ENCODE assay signal across 18 cellular contexts in genomic region chr20:63564036-63564810, GRCh38. TPM values are rescaled to one million over a fixed set of nuclear protein-coding genes. Genes with fewer than 3 reads are reported as not detected.
A peak's percentile ranks its signal among the peaks of the same experiment; 100 is the strongest.
DNase-seq lines count a peak whose midpoint lies in the region; ATAC-seq, FAIRE-seq and TF ChIP-seq lines count a peak whose summit lies in the region.
"Had no signal": no experiment of that assay in that cellular context is flagged by ENCODE, and none has a peak within 500 bp of the region (broad histone marks: within the 10 kb centered on the region; RNA-seq: fewer than 3 reads in every experiment).

No MANE protein-coding gene starts in this region.

- H3K79me1 ChIP-seq in H1 (ENCODE audit: low read depth, low read length) = no peaks in the 10 kb centered on the region

- no peak overlapping the region for H2BK12ac ChIP-seq in H1 (ENCODE audit: low read depth, low read length)

- peaks cover 56% of the 10 kb centered on the region for H3K36me3 ChIP-seq in RWPE2 (ENCODE audit: low read depth)
- H3K36me3 ChIP-seq in H1 (ENCODE audit: control insufficient read depth in 2 of 4, insufficient read depth in 4 of 4, low read length in 3 of 4) = no peaks in the 10 kb centered on the region; a peak in 4 of 8 replicates
- H3K36me3 ChIP-seq: BE2C had no signal

- H2BK5ac ChIP-seq in H1 (ENCODE audit: low read depth, low read length) = no peak overlapping the region

- no peak overlapping the region for H3K4ac ChIP-seq in H1 (replicated peaks; ENCODE audit: insufficient read length, low read depth, low read length)

- H2BK15ac ChIP-seq in H1 (ENCODE audit: low read length) = no peak overlapping the region

- H4K8ac ChIP-seq in H1 (ENCODE audit: extremely low read depth, insufficient read depth, low read length) = peak overlapping the region; percentile 25

- H3K79me2 ChIP-seq in H1 (ENCODE audit: control insufficient read depth in 1 of 2, insufficient read depth in 2 of 2, low read length in 2 of 2) = no peaks in the 10 kb centered on the region

- no peak for FAIRE-seq in H1 (lab: Jason Lieb, UNC)
- FAIRE-seq: D721Med, G401.6, GM12892, GM18507 had no signal

- no peaks in the 10 kb centered on the region for H4K20me1 ChIP-seq in H1 (replicated peaks in 1 of 2; ENCODE audit: control insufficient read depth in 1 of 2, insufficient read depth in 2 of 2, low read length in 2 of 2)

- no peak for TF ChIP-seq RAD21 in H1 (IDR thresholded peaks at IDR 0.05 in 1 of 2, conservative IDR thresholded peaks at IDR 0.05 in 1 of 2; ENCODE audit: low read depth in 2 of 2, low read length in 2 of 2)

- H2AK5ac ChIP-seq in H1 (ENCODE audit: low read depth, low read length) = no peak overlapping the region

- DNase-seq in RWPE2 (ENCODE audit: low spot score) (peak; percentile 88), H1 (ENCODE audit: low read depth in 1 of 2, low spot score in 2 of 2) (no peak), HK-2 (ENCODE audit: unreplicated experiment) (no peak), sciatic nerve (ENCODE audit: low spot score) (no peak)
- DNase-seq: BE2C; Caco-2; CD4-positive, alpha-beta T cell; H7; HFFc6 had no signal

- no peak overlapping the region for H3K23ac ChIP-seq in H1 (ENCODE audit: insufficient read length)

- H3K4me1 ChIP-seq in RWPE2 (ENCODE audit: insufficient read depth, poor library complexity, severe bottlenecking) (no peaks in the 10 kb centered on the region), H1 (replicated peaks in 1 of 4; ENCODE audit: control insufficient read depth in 3 of 4, insufficient read depth in 4 of 4, low read length in 3 of 4) (no peaks in the 10 kb centered on the region)
- H3K4me1 ChIP-seq: BE2C, Caco-2 had no signal

- no peak overlapping the region for H3K14ac ChIP-seq in H1 (ENCODE audit: insufficient read length)

- POLR2A ChIA-PET in H1 (lab: Charles Lee; ENCODE audit: partially characterized antibody) = interaction anchor here (1.1 to 3.4 kb wide), 2 partner anchors 10 to 13 kb away, joined by 3 to 12 read pairs; partner anchors contain the start of gene HELZ2

- no peak overlapping the region for H3K56ac ChIP-seq in H1 (replicated peaks; ENCODE audit: insufficient read length, low read depth, low read length)

- H2BK20ac ChIP-seq in H1 (ENCODE audit: low read length) = no peak overlapping the region

- 95% methylated on average over 47 of the region's 62 CpGs; no CpG with 5 or more reads in 1 of the 2 experiments for WGBS in H1 (ENCODE audit: extremely low coverage in 1 of 2, insufficient coverage in 1 of 2, insufficient read length in 1 of 2, insufficient replicate concordance in 2 of 2, low coverage in 1 of 2, low lambda C conversion rate in 2 of 2, missing lambda C conversion rate in 1 of 2), 2 experiments

- H4K91ac ChIP-seq in H1 (replicated peaks; ENCODE audit: insufficient read length, low read length) = no peak overlapping the region

- CTCF ChIA-PET in H1 (lab: Charles Lee; ENCODE audit: partially characterized antibody) = interaction anchor here (1.0 to 1.7 kb wide), 3 partner anchors 68 to 122 kb away, joined by 3 to 4 read pairs (median 3); no protein-coding TSS in a partner anchor

- no peak overlapping the region for H3K18ac ChIP-seq in H1 (ENCODE audit: extremely low read depth, low read length)

- H2BK120ac ChIP-seq in H1 (replicated peaks; ENCODE audit: low read depth, low read length) = no peak overlapping the region

- H2AFZ ChIP-seq in H1 (ENCODE audit: low read length) = no peak overlapping the region
- H2AFZ ChIP-seq: GM23338 had no signal

- intact Hi-C loops in sciatic nerve (cut with DNase I) = no loop called here

- no peak overlapping the region for H3K4me2 ChIP-seq in H1 (ENCODE audit: insufficient read depth in 1 of 2, low read depth in 2 of 2, low read length in 2 of 2)
- H3K4me2 ChIP-seq: GM23338, KMS-11 had no signal

- H3K27me3 ChIP-seq in RWPE2 (ENCODE audit: insufficient read depth, poor library complexity, severe bottlenecking) = no peaks in the 10 kb centered on the region
- H3K27me3 ChIP-seq in H1 (replicated peaks in 1 of 4; ENCODE audit: control insufficient read depth in 3 of 4, extremely low read depth in 1 of 4, insufficient read depth in 3 of 4, low read length in 3 of 4) = no peaks in the 10 kb centered on the region
- H3K27me3 ChIP-seq: BE2C had no signal

- H3K27ac ChIP-seq in RWPE2 (ENCODE audit: poor library complexity, severe bottlenecking) = no peak overlapping the region
- H3K27ac ChIP-seq in H1 (ENCODE audit: low read depth, low read length) = no peak overlapping the region
- H3K27ac ChIP-seq: C4-2B, KMS-11 had no signal

- no peak for TF ChIP-seq CTCF in RWPE2 (IDR thresholded peaks at IDR 0.05; ENCODE audit: poor library complexity, severe bottlenecking)
- TF ChIP-seq CTCF in H1 (IDR thresholded peaks at IDR 0.05; ENCODE audit: control extremely low read depth in 1 of 3, insufficient read depth in 1 of 3, low read depth in 1 of 3, low read length in 3 of 3) = no peak

- H3K9me3 ChIP-seq in RWPE2 (ENCODE audit: severe bottlenecking) (no peaks in the 10 kb centered on the region), H1 (ENCODE audit: insufficient read depth in 2 of 2, low read depth in 1 of 2, low read length in 1 of 2) (no peaks in the 10 kb centered on the region)
- H3K9me3 ChIP-seq: BE2C had no signal

- ATAC-seq in RWPE2 (ENCODE audit: low read depth) (no peak), sciatic nerve (no peak)
- ATAC-seq: GM23338, HCT116 had no signal

- no peak for TF ChIP-seq EP300 in H1 (IDR thresholded peaks at IDR 0.05; ENCODE audit: borderline replicate concordance in 1 of 2, low read depth in 2 of 2, low read length in 2 of 2)

- H3K9ac ChIP-seq in H1 (replicated peaks in 1 of 4; ENCODE audit: extremely low read depth in 1 of 4, low read depth in 3 of 4, low read length in 3 of 4) = no peak overlapping the region
- H3K9ac ChIP-seq: KMS-11 had no signal

- H4K5ac ChIP-seq in H1 (ENCODE audit: insufficient read length, low read depth, low read length) = no peak overlapping the region

- H3K4me3 ChIP-seq in RWPE2 (ENCODE audit: severe bottlenecking) (no peak overlapping the region), H1 (ENCODE audit: extremely low read depth in 1 of 4, insufficient read depth in 2 of 4, low read depth in 3 of 4, low read length in 4 of 4) (no peak overlapping the region)
- H3K4me3 ChIP-seq: GM23338 had no signal

- no peak for TF ChIP-seq POLR2A in H1 (IDR thresholded peaks at IDR 0.05; ENCODE audit: control extremely low read depth in 1 of 2, low read depth in 2 of 2, low read length in 2 of 2)

- no peaks in the 10 kb centered on the region for H3K23me2 ChIP-seq in H1 (ENCODE audit: low read depth, low read length)

RNA-seq across cellular contexts. Expression of gene HELZ2, which starts 9.8 kb away (rescaled TPM):
- total RNA-seq in H1 (2021; fragmentation: NEBNext Ultra II Directional; extraction: Animal tissue kit (Norgen Biotek cat#: 25700)) = 17.5 and 18.2 TPM in 2 replicates
- polyA plus RNA-seq in H1 (2011; rRNA removed) = 7.9 and 14.0 TPM in 2 replicates
- 10.0 TPM for polyA plus RNA-seq in H1 (2011; cell fraction: cytosol; rRNA removed)
- 48.4 TPM for polyA plus RNA-seq in H1 (2011; cell fraction: nucleus; rRNA removed)
- 7.8 to 17.1 TPM (median 14.4 TPM) in 4 replicates for polyA plus RNA-seq in H1 (2012, experiment 1 of 2)
- 9.1 TPM for polyA plus RNA-seq in H1 (2012, experiment 2 of 2)
- polyA plus RNA-seq in H1 (2013, experiment 1 of 2) = 9.5 TPM
- 8.5 TPM for polyA plus RNA-seq in H1 (2013, experiment 2 of 2)
- polyA minus RNA-seq in H1 (2011; rRNA and poly(A)+ RNA removed) = 16.0 and 19.4 TPM in 2 replicates
- 21.0 TPM for polyA minus RNA-seq in H1 (2011; cell fraction: cytosol; rRNA and poly(A)+ RNA removed)
- polyA minus RNA-seq in H1 (2011; cell fraction: nucleus; rRNA and poly(A)+ RNA removed) = 35.2 TPM
- total RNA-seq in sciatic nerve = 21.4 TPM

RNA-seq across cellular contexts. Expression of gene FNDC11, which starts 10.3 kb away (rescaled TPM):
- total RNA-seq in H1 (2021; fragmentation: NEBNext Ultra II Directional; extraction: Animal tissue kit (Norgen Biotek cat#: 25700)) = 2.5 and 2.6 TPM in 2 replicates
- polyA plus RNA-seq in H1 (2011; rRNA removed) = 8.8 and 13.5 TPM in 2 replicates
- polyA plus RNA-seq in H1 (2011; cell fraction: cytosol; rRNA removed) = 9.1 TPM
- 17.7 TPM for polyA plus RNA-seq in H1 (2011; cell fraction: nucleus; rRNA removed)
- polyA plus RNA-seq in H1 (2012, experiment 1 of 2) = 2.1 to 3.9 TPM (median 3.5 TPM) in 4 replicates
- polyA plus RNA-seq in H1 (2012, experiment 2 of 2) = 3.5 TPM
- polyA plus RNA-seq in H1 (2013, experiment 1 of 2) = 3.0 TPM
- 2.8 TPM for polyA plus RNA-seq in H1 (2013, experiment 2 of 2)
- polyA minus RNA-seq in H1 (2011; rRNA and poly(A)+ RNA removed) = 2.3 and 2.5 TPM in 2 replicates
- polyA minus RNA-seq in H1 (2011; cell fraction: cytosol; rRNA and poly(A)+ RNA removed) = 4.5 TPM
- 7.0 TPM for polyA minus RNA-seq in H1 (2011; cell fraction: nucleus; rRNA and poly(A)+ RNA removed)
- 0.94 TPM for total RNA-seq in sciatic nerve
- total RNA-seq: Caco-2, HFFc6 had no signal

RNA-seq across cellular contexts. Expression of gene SRMS, which starts 16.7 kb away (rescaled TPM):
- total RNA-seq in H1 (2021; fragmentation: NEBNext Ultra II Directional; extraction: Animal tissue kit (Norgen Biotek cat#: 25700)) = 0.29 and 0.76 TPM in 2 replicates
- polyA plus RNA-seq in H1 (2011; rRNA removed) = 0.39 and 0.66 TPM in 2 replicates
- polyA plus RNA-seq in H1 (2011; cell fraction: cytosol; rRNA removed) = 0.36 TPM
- 2.9 TPM for polyA plus RNA-seq in H1 (2011; cell fraction: nucleus; rRNA removed)
- polyA plus RNA-seq in H1 (2012, experiment 1 of 2) = 0.23 to 0.46 TPM (median 0.39 TPM) in 4 replicates
- polyA plus RNA-seq in H1 (2012, experiment 2 of 2) = 0.10 TPM
- 0.28 TPM for polyA plus RNA-seq in H1 (2013, experiment 1 of 2)
- 0.15 TPM for polyA plus RNA-seq in H1 (2013, experiment 2 of 2)
- polyA minus RNA-seq in H1 (2011; rRNA and poly(A)+ RNA removed) = 0.10 TPM in 1 of 2 replicates, not detected in the other
- not detected for polyA minus RNA-seq in H1 (2011; cell fraction: cytosol; rRNA and poly(A)+ RNA removed)
- polyA minus RNA-seq in H1 (2011; cell fraction: nucleus; rRNA and poly(A)+ RNA removed) = 0.50 TPM
- total RNA-seq in sciatic nerve = not detected
- total RNA-seq: A172; Caco-2; CD4-positive, alpha-beta T cell; HFFc6 had no signal

RNA-seq across cellular contexts. Expression of gene PTK6, which starts 27.0 kb away (rescaled TPM):
- 0.17 and 0.19 TPM in 2 replicates for total RNA-seq in H1 (2021; fragmentation: NEBNext Ultra II Directional; extraction: Animal tissue kit (Norgen Biotek cat#: 25700))
- polyA plus RNA-seq in H1 (2011; rRNA removed) = 0.12 and 0.30 TPM in 2 replicates
- polyA plus RNA-seq in H1 (2011; cell fraction: cytosol; rRNA removed) = 0.27 TPM
- polyA plus RNA-seq in H1 (2011; cell fraction: nucleus; rRNA removed) = 0.67 TPM
- 0.32 to 0.41 TPM (median 0.40 TPM) in 4 replicates for polyA plus RNA-seq in H1 (2012, experiment 1 of 2)
- polyA plus RNA-seq in H1 (2012, experiment 2 of 2) = 0.25 TPM
- polyA plus RNA-seq in H1 (2013, experiment 1 of 2) = 0.08 TPM
- polyA plus RNA-seq in H1 (2013, experiment 2 of 2) = 0.07 TPM
- polyA minus RNA-seq in H1 (2011; rRNA and poly(A)+ RNA removed) = 0.12 TPM in 1 of 2 replicates, not detected in the other
- 0.37 TPM for polyA minus RNA-seq in H1 (2011; cell fraction: cytosol; rRNA and poly(A)+ RNA removed)
- 0.20 TPM for polyA minus RNA-seq in H1 (2011; cell fraction: nucleus; rRNA and poly(A)+ RNA removed)
- 0.13 TPM for total RNA-seq in sciatic nerve
- polyA plus RNA-seq: GM23338 had no signal

RNA-seq across cellular contexts. Expression of gene PPDPF, which starts 43.7 kb away (rescaled TPM):
- total RNA-seq in H1 (2021; fragmentation: NEBNext Ultra II Directional; extraction: Animal tissue kit (Norgen Biotek cat#: 25700)) = 125 and 138 TPM in 2 replicates
- 30.5 and 49.9 TPM in 2 replicates for polyA plus RNA-seq in H1 (2011; rRNA removed)
- polyA plus RNA-seq in H1 (2011; cell fraction: cytosol; rRNA removed) = 13.6 TPM
- 40.2 TPM for polyA plus RNA-seq in H1 (2011; cell fraction: nucleus; rRNA removed)
- 38.8 to 127 TPM (median 112 TPM) in 4 replicates for polyA plus RNA-seq in H1 (2012, experiment 1 of 2)
- polyA plus RNA-seq in H1 (2012, experiment 2 of 2) = 66.7 TPM
- 147 TPM for polyA plus RNA-seq in H1 (2013, experiment 1 of 2)
- polyA plus RNA-seq in H1 (2013, experiment 2 of 2) = 151 TPM
- polyA minus RNA-seq in H1 (2011; rRNA and poly(A)+ RNA removed) = 2.8 and 4.9 TPM in 2 replicates
- polyA minus RNA-seq in H1 (2011; cell fraction: cytosol; rRNA and poly(A)+ RNA removed) = 109 TPM
- polyA minus RNA-seq in H1 (2011; cell fraction: nucleus; rRNA and poly(A)+ RNA removed) = 58.7 TPM
- 257 TPM for total RNA-seq in sciatic nerve
